ENCODE assay signal across 1 cellular context in genomic region chr1:224219612-224220011, GRCh38.
TF ChIP-seq lines count a peak whose summit lies in the region.

No MANE protein-coding gene starts in this region.

TF ChIP-seq in IMR-90, 13 proteins besides CTCF, POLR2A, EP300 and RAD21:
- TF ChIP-seq RFX5 (IDR thresholded peaks at IDR 0.05; ENCODE audit: low read depth, low read length) (no peak), CEBPB (IDR thresholded peaks at IDR 0.05; ENCODE audit: low read depth, low read length) (no peak), ELK1 (IDR thresholded peaks at IDR 0.05; ENCODE audit: borderline replicate concordance, low read depth, low read length) (no peak), SMC3 (IDR thresholded peaks at IDR 0.05; ENCODE audit: low read depth, low read length) (no peak), NFE2L2 (IDR thresholded peaks at IDR 0.05; ENCODE audit: low read depth, low read length) (no peak), RCOR1 (IDR thresholded peaks at IDR 0.05; ENCODE audit: insufficient replicate concordance, low read length) (no peak), USF2 (IDR thresholded peaks at IDR 0.05; ENCODE audit: low read depth, low read length) (no peak), MXI1 (IDR thresholded peaks at IDR 0.05; ENCODE audit: borderline replicate concordance, low read depth, low read length) (no peak), BHLHE40 (IDR thresholded peaks at IDR 0.05; ENCODE audit: low read depth, low read length) (no peak), MAFK (IDR thresholded peaks at IDR 0.05; ENCODE audit: low read depth, low read length) (no peak), FOS (IDR thresholded peaks at IDR 0.05; ENCODE audit: low read depth, low read length) (no peak), CHD1 (IDR thresholded peaks at IDR 0.05; ENCODE audit: low read depth, low read length) (no peak), MAZ (IDR thresholded peaks at IDR 0.05; ENCODE audit: borderline replicate concordance, low read depth, low read length) (no peak)
